17 cellular contexts compared by ENCODE assay signal in genomic region chr19:375395-376110, GRCh38.
"Had no signal": no experiment of that assay in that cellular context is flagged by ENCODE, and none has a peak within 500 bp of the region (broad histone marks: within the 10 kb centered on the region; RNA-seq: fewer than 3 reads in every experiment).

No MANE protein-coding gene starts in this region.

- H3K9me3 ChIP-seq: breast epithelium, colonic mucosa, esophagus squamous epithelium, gastrocnemius medialis, mucosa of descending colon, testis, upper lobe of left lung had no signal

- H3K27ac ChIP-seq: breast epithelium, colonic mucosa, esophagus squamous epithelium, gastrocnemius medialis, testis, upper lobe of left lung, VCaP had no signal

- ATAC-seq: gastrocnemius medialis, left cardiac atrium, mucosa of descending colon had no signal

- H3K36me3 ChIP-seq: breast epithelium, colonic mucosa, esophagus squamous epithelium, gastrocnemius medialis, upper lobe of left lung had no signal

- H3K4me3 ChIP-seq: breast epithelium, colonic mucosa, esophagus squamous epithelium, gastrocnemius medialis, mucosa of descending colon, testis, upper lobe of left lung had no signal

- H3K27me3 ChIP-seq: colonic mucosa, testis, upper lobe of left lung had no signal

- DNase-seq: activated CD4-positive, CD25-positive, alpha-beta regulatory T cell treated with anti-CD3 and anti-CD28 coated beads, Interleukin-2, amount 50 U/mL, for 72 hours; activated naive CD4-positive, alpha-beta T cell; activated T-cell treated with anti-CD3 and anti-CD28 coated beads, Interleukin-2, amount 50 U/mL, for 1 hour; amniotic stem cell; colonic mucosa; esophagus squamous epithelium; gastrocnemius medialis; hypothalamus; left cardiac atrium; mucosa of descending colon; occipital lobe; stimulated activated CD4-positive, alpha-beta T cell treated with anti-CD3 and anti-CD28 coated beads, Interleukin-4, amount 100 ng/mL, for 1 hour; stimulated activated naive CD4-positive, alpha-beta T cell; testis; upper lobe of left lung had no signal

- H3K4me1 ChIP-seq: colonic mucosa, gastrocnemius medialis had no signal
